ENCODE assay signal across 19 cellular contexts in the genomic region with DNA sequence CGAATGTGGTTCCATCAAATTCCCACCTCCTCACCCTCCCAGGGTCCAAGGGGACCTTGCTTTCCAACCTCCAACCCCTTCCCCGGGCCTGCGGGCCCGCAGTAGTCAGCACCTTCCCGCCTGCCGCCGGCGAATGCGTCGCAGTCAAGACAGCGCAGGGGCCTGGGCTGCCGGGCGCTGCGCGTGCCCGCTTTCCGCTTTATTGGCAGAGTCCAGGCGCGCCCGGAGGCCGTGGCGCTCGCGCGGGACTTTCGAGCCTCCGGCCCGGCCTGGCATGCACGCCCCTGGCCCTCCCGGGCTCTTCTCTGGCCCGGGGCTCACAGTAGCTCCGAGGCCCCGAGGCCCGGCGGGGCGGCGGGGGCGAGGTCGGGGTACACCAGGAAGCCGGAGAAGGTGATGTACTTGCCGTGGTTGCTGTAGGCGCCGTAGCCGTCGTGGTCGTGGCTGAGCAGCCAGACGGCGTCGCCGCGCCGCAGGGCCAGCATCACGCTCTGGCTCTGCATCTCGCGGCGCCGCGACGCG. TPM values are rescaled to one million over a fixed set of nuclear protein-coding genes. Genes with fewer than 3 reads are reported as not detected.
DNase-seq lines count a peak whose midpoint lies in the region; ATAC-seq and TF ChIP-seq lines count a peak whose summit lies in the region.
"Had no signal": no experiment of that assay in that cellular context is flagged by ENCODE, and none has a peak within 500 bp of the region (broad histone marks: within the 10 kb centered on the region; RNA-seq: fewer than 3 reads in every experiment).

No MANE protein-coding gene starts in this region.

- POLR2A ChIA-PET in MCF 10A (lab: Yijun Ruan, JAX): no interaction called here

- H3K4me3 ChIP-seq in breast epithelium: peak overlapping the region; percentile 9 to 72 (median 58)
- H3K4me3 ChIP-seq in ovary: peak overlapping the region; percentile 58
- H3K4me3 ChIP-seq in uterus: peak overlapping the region; percentile 34 to 53

- peaks cover 18% of the 10 kb centered on the region for H3K27me3 Mint-ChIP-seq in MCF 10A (ENCODE audit: insufficient read depth, unreplicated experiment)
- peaks cover 21% of the 10 kb centered on the region for H3K27me3 Mint-ChIP-seq in glutamatergic neuron (ENCODE audit: unreplicated experiment)

- TF ChIP-seq POLR2A in breast epithelium (IDR thresholded peaks at IDR 0.05) (no peak), ovary (IDR thresholded peaks at IDR 0.05) (no peak), uterus (IDR thresholded peaks at IDR 0.05) (no peak)

- H3K9me3 Mint-ChIP-seq in MCF 10A (ENCODE audit: unreplicated experiment) (no peaks in the 10 kb centered on the region), glutamatergic neuron (ENCODE audit: unreplicated experiment) (peaks cover 4% of the 10 kb centered on the region)
- H3K9me3 Mint-ChIP-seq: stimulated activated naive B cell treated with anti-CD40 and anti-IgM and Interleukin-4, amounts not matched to agents 10 μg/mL and 1 μg/mL and 100 μg/mL, for 72 hours had no signal

- H3K36me3 Mint-ChIP-seq in MCF 10A (ENCODE audit: insufficient read depth, unreplicated experiment): peaks cover 16% of the 10 kb centered on the region
- no peaks in the 10 kb centered on the region for H3K36me3 Mint-ChIP-seq in glutamatergic neuron (ENCODE audit: unreplicated experiment)

- H3K4me3 Mint-ChIP-seq in MCF 10A (ENCODE audit: unreplicated experiment): no peak overlapping the region
- peak overlapping the region; percentile 25 for H3K4me3 Mint-ChIP-seq in glutamatergic neuron (ENCODE audit: unreplicated experiment)
- H3K4me3 Mint-ChIP-seq: stimulated activated naive B cell treated with anti-CD40 and anti-IgM and Interleukin-4, amounts not matched to agents 10 μg/mL and 1 μg/mL and 100 μg/mL, for 72 hours had no signal

- peak overlapping the region; percentile 33 to 75 for H3K27ac ChIP-seq in breast epithelium
- H3K27ac ChIP-seq in ovary: peak overlapping the region; percentile 61 to 76
- H3K27ac ChIP-seq in uterus: peak overlapping the region; percentile 29 to 79
- H3K27ac ChIP-seq: 22Rv1, Peyer's patch had no signal

- TF ChIP-seq CTCF in breast epithelium (IDR thresholded peaks at IDR 0.05): no peak
- TF ChIP-seq CTCF in MCF 10A (IDR thresholded peaks at IDR 0.05; ENCODE audit: unreplicated experiment): no peak
- no peak for TF ChIP-seq CTCF in glutamatergic neuron (IDR thresholded peaks at IDR 0.05; ENCODE audit: partially characterized antibody, unreplicated experiment)
- TF ChIP-seq CTCF in ovary (IDR thresholded peaks at IDR 0.05): no peak
- TF ChIP-seq CTCF in uterus (IDR thresholded peaks at IDR 0.05): no peak

- no peak for DNase-seq in breast epithelium (ENCODE audit: low spot score in 2 of 2)
- no peak for DNase-seq in MCF 10A (ENCODE audit: unreplicated experiment)
- DNase-seq in glutamatergic neuron: no peak
- peak; percentile 43 to 74 (median 59) for DNase-seq in ovary
- peak in 1 of 2 donors; percentile 47 for DNase-seq in uterus
- DNase-seq in iPS-NIHi11 (ENCODE audit: low spot score): no peak
- DNase-seq: activated T-cell treated with anti-CD3 and anti-CD28 coated beads, Interleukin-2, amount 50 U/mL, for 48 hours; amygdala; GDM1; HCEC 1CT; midbrain; MV-4-11; NCI-H345; Peyer's patch; stimulated activated naive B cell treated with anti-CD40 and anti-IgM and Interleukin-4, amounts not matched to agents 10 μg/mL and 1 μg/mL and 100 μg/mL, for 72 hours; T-helper 1 cell had no signal

- H3K27me3 ChIP-seq in breast epithelium: peaks cover 0 to 20% of the 10 kb centered on the region in 2 donors
- no peaks in the 10 kb centered on the region for H3K27me3 ChIP-seq in ovary
- H3K27me3 ChIP-seq in uterus: no peaks in the 10 kb centered on the region

- H3K36me3 ChIP-seq in breast epithelium (no peaks in the 10 kb centered on the region), ovary (no peaks in the 10 kb centered on the region), uterus (no peaks in the 10 kb centered on the region)

- intact Hi-C loops in breast epithelium (cut with DNase I; ENCODE audit: low total_unique reads): no loop called here
- intact Hi-C loops in MCF 10A (cut with micrococcal nuclease): no loop called here
- intact Hi-C loops in ovary (cut with DNase I): no loop called here
- intact Hi-C loops in uterus (cut with DNase I; ENCODE audit: low total_unique reads): no loop called here

- H3K9me3 ChIP-seq in breast epithelium (no peaks in the 10 kb centered on the region), ovary (no peaks in the 10 kb centered on the region), uterus (no peaks in the 10 kb centered on the region)
- H3K9me3 ChIP-seq: Peyer's patch had no signal

- CTCF ChIA-PET in MCF 10A (lab: Yijun Ruan, JAX): no interaction called here

- peaks cover 9% of the 10 kb centered on the region for H3K4me1 Mint-ChIP-seq in MCF 10A (ENCODE audit: insufficient read depth, unreplicated experiment)
- peaks cover 5% of the 10 kb centered on the region for H3K4me1 Mint-ChIP-seq in glutamatergic neuron (ENCODE audit: low read depth, unreplicated experiment)

- no peak for TF ChIP-seq EP300 in ovary (IDR thresholded peaks at IDR 0.05)

- peaks cover 0 to 6% of the 10 kb centered on the region in 2 donors for H3K4me1 ChIP-seq in breast epithelium
- H3K4me1 ChIP-seq in ovary (ENCODE audit: insufficient read depth): peaks cover 11% of the 10 kb centered on the region
- H3K4me1 ChIP-seq in uterus: peaks cover 0 to 12% of the 10 kb centered on the region in 2 donors

- ATAC-seq in HG02981 (IDR thresholded peaks at IDR 0.05; ENCODE audit: unreplicated experiment) (no peak), HG03280 (IDR thresholded peaks at IDR 0.05; ENCODE audit: unreplicated experiment) (no peak)
- ATAC-seq: stimulated activated naive B cell treated with anti-CD40 and anti-IgM and Interleukin-4, amounts not matched to agents 10 μg/mL and 1 μg/mL and 100 μg/mL, for 72 hours had no signal

- no TSS peak for BruUV-seq in MCF 10A (replicated peaks; lab: Mats Ljungman, UMichigan)

- H3K27ac Mint-ChIP-seq in MCF 10A (ENCODE audit: low read depth, unreplicated experiment) (no peak overlapping the region), glutamatergic neuron (ENCODE audit: unreplicated experiment) (no peak overlapping the region)
- H3K27ac Mint-ChIP-seq: stimulated activated naive B cell treated with anti-CD40 and anti-IgM and Interleukin-4, amounts not matched to agents 10 μg/mL and 1 μg/mL and 100 μg/mL, for 72 hours had no signal

- WGBS in ovary, 3 donors: 7 to 29% (median 13%) methylated on average over 30 to 60 of the region's 60 CpGs

RNA-seq across cellular contexts. Expression of gene FAM180B, which starts 3.1 kb away (rescaled TPM):
- total RNA-seq in breast epithelium (10 to 100 TPM in 1 of 3 donors, not detected in 2; 11.2 TPM), MCF 10A (2022) (not detected in 2 replicates), glutamatergic neuron (ENCODE audit: unreplicated experiment) (not detected), ovary (not detected), uterus (under 1 TPM in 2 of 4 donors, not detected in 2; 0.21 to 0.30 TPM)
- under 1 TPM in 1 of 2 donors, not detected in 1; 0.62 TPM for polyA plus RNA-seq in ovary
- total RNA-seq: Peyer's patch had no signal

RNA-seq across cellular contexts. Expression of gene C1QTNF4, which starts 4.6 kb away (rescaled TPM):
- total RNA-seq in breast epithelium (1 to 10 TPM in 2 of 3 donors, under 1 TPM in 1; 0.96 to 5.6 (median 4.4) TPM), MCF 10A (2022) (0.42 TPM in 1 of 2 replicates, not detected in the other), glutamatergic neuron (ENCODE audit: unreplicated experiment) (7.0 TPM), ovary (10 to 100 TPM in 6 of 7 donors, 1 to 10 TPM in 1; 9.1 to 29.6 (median 14.8) TPM), uterus (10 to 100 TPM in 3 of 4 donors, 1 to 10 TPM in 1; 5.0 to 15.4 (median 14.8) TPM)
- 10 to 100 TPM in 1 of 2 donors, not detected in 1; 22.2 TPM for polyA plus RNA-seq in ovary

RNA-seq across cellular contexts. Expression of gene NDUFS3, which starts 10.7 kb away (rescaled TPM):
- total RNA-seq in breast epithelium (10 to 100 TPM; 49.0 to 59.7 (median 49.2) TPM), MCF 10A (2022) (117 and 120 TPM in 2 replicates), glutamatergic neuron (ENCODE audit: unreplicated experiment) (122 TPM), ovary (10 to 100 TPM; 40.8 to 73.2 (median 60.2) TPM), uterus (10 to 100 TPM; 59.2 to 67.6 (median 62.5) TPM)
- 10 to 100 TPM; 61.4 to 76.9 TPM for polyA plus RNA-seq in ovary

RNA-seq across cellular contexts. Expression of gene KBTBD4, which starts 10.8 kb away (rescaled TPM):
- total RNA-seq in breast epithelium (10 to 100 TPM; 26.6 to 31.5 (median 26.9) TPM), MCF 10A (2022) (8.4 and 12.6 TPM in 2 replicates), glutamatergic neuron (ENCODE audit: unreplicated experiment) (11.1 TPM), ovary (10 to 100 TPM; 14.4 to 21.6 (median 17.9) TPM), uterus (10 to 100 TPM in 3 of 4 donors, 1 to 10 TPM in 1; 9.7 to 36.3 (median 18.5) TPM)
- 10 to 100 TPM; 19.3 to 23.5 TPM for polyA plus RNA-seq in ovary

RNA-seq across cellular contexts. Expression of gene PTPMT1, which starts 24.2 kb away (rescaled TPM):
- total RNA-seq in breast epithelium (100 to 1,000 TPM; 130 to 139 (median 137) TPM), MCF 10A (2022) (44.6 and 49.0 TPM in 2 replicates), glutamatergic neuron (ENCODE audit: unreplicated experiment) (27.5 TPM), ovary (100 to 1,000 TPM in 1 of 7 donors, 10 to 100 TPM in 6; 33.8 to 103 (median 36.7) TPM), uterus (10 to 100 TPM; 28.5 to 74.4 (median 48.7) TPM)
- 10 to 100 TPM; 51.0 to 60.7 TPM for polyA plus RNA-seq in ovary

Comparison
In these comparisons a context has a peak if more than half of its experiments do, and no peak if none do; other contexts are left out.
1. DNase-seq: peak in ovary (5 of 5); none in breast epithelium (0 of 2), MCF 10A (single experiment), glutamatergic neuron (single experiment) and iPS-NIHi11 (single experiment).
2. Peak in every context shown above with its lines, with median percentiles within 50 percentile points of each other: H3K27ac ChIP-seq and H3K4me3 ChIP-seq.